In the genomic region with DNA sequence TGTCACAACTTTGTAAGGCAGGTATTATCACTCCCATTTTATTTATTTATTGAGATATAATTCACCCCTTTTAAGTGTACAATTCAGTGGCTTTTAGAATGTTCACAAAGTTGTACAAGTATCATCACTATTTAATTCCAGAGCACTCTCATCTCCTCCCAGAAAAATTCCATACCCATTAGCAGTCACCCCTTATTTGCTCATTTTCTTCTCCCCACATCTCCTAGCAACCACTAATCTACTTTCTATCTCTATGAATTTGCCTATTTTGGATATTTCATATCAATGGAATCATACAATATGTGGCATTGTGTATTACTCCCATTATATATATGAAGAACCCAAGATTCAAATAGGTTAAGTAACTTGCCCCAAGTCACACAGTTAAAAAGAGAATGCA, we compare ENCODE assay signal across 16 cellular contexts. TPM values are rescaled to one million over a fixed set of nuclear protein-coding genes. Genes with fewer than 3 reads are reported as not detected.
DNase-seq lines count a peak whose midpoint lies in the region; ATAC-seq and TF ChIP-seq lines count a peak whose summit lies in the region.
"Had no signal": no experiment of that assay in that cellular context is flagged by ENCODE, and none has a peak within 500 bp of the region (broad histone marks: within the 10 kb centered on the region; RNA-seq: fewer than 3 reads in every experiment).

No MANE protein-coding gene starts in this region.

- no peaks in the 10 kb centered on the region for H3K9me2 ChIP-seq in HCT116 (ENCODE audit: insufficient read depth)

- H3K36me3 Mint-ChIP-seq in activated naive CD8-positive, alpha-beta T cell treated with anti-CD3 and anti-CD28 coated beads, Interleukin-2, amount 50 U/mL, for 24 hours (ENCODE audit: low read depth), result peaks cover 21% of the 10 kb centered on the region

- no peaks in the 10 kb centered on the region for H4K20me1 ChIP-seq in HCT116 (ENCODE audit: insufficient read depth)

- H3K4me1 ChIP-seq in HCT116 (ENCODE audit: control insufficient read depth in 1 of 2, insufficient read depth in 2 of 2, low read length in 2 of 2) (peaks cover 2 to 10% of the 10 kb centered on the region in 2 experiments; a peak in 2 of 4 replicates), A673 (ENCODE audit: insufficient read depth, low read length, poor library complexity, severe bottlenecking) (no peaks in the 10 kb centered on the region)

- ATAC-seq in HCT116 (no peak), HG02571 (IDR thresholded peaks at IDR 0.05; ENCODE audit: unreplicated experiment) (no peak)
- ATAC-seq in activated naive CD8-positive, alpha-beta T cell treated with anti-CD3 and anti-CD28 coated beads, Interleukin-2, amount 50 U/mL, for 24 hours, result no peak
- ATAC-seq: gastroesophageal sphincter, HepG2 had no signal

- TF ChIP-seq CTCF in HCT116 (IDR thresholded peaks at IDR 0.05 in 2 of 3, conservative IDR thresholded peaks at IDR 0.05 in 1 of 3; ENCODE audit: borderline replicate concordance in 1 of 3, insufficient read depth in 1 of 3, low read depth in 2 of 3, low read length in 2 of 3) (no peak), A673 (conservative IDR thresholded peaks at IDR 0.05; ENCODE audit: low read depth, low read length) (no peak)

- no peaks in the 10 kb centered on the region for H3K27me3 Mint-ChIP-seq in activated naive CD8-positive, alpha-beta T cell treated with anti-CD3 and anti-CD28 coated beads, Interleukin-2, amount 50 U/mL, for 24 hours

- CTCF ChIA-PET in HCT116 (lab: Charles Lee) (interaction anchor here (1.0 kb wide), 1 partner anchor 25 kb away, joined by 3 read pairs; no protein-coding TSS in a partner anchor), A673 (lab: Charles Lee) (no interaction called here)

- H3K9me3 ChIP-seq in HCT116 (ENCODE audit: control insufficient read depth in 1 of 2, insufficient read depth in 1 of 2, low read depth in 1 of 2, low read length in 2 of 2), result no peaks in the 10 kb centered on the region
- H3K9me3 ChIP-seq in A673 (ENCODE audit: low read depth, low read length, poor library complexity, severe bottlenecking), result no peaks in the 10 kb centered on the region
- H3K9me3 ChIP-seq: gastroesophageal sphincter, thoracic aorta had no signal

- peaks cover 26% of the 10 kb centered on the region for H3K79me2 ChIP-seq in HCT116 (ENCODE audit: insufficient read depth, low read length)

- peak overlapping the region; percentile 56 for H3K4me3 Mint-ChIP-seq in activated naive CD8-positive, alpha-beta T cell treated with anti-CD3 and anti-CD28 coated beads, Interleukin-2, amount 50 U/mL, for 24 hours
- H3K4me3 Mint-ChIP-seq: endodermal cell, neural progenitor cell had no signal

- no peak for TF ChIP-seq POLR2A in HCT116 (IDR thresholded peaks at IDR 0.05; ENCODE audit: borderline replicate concordance, extremely low read depth, insufficient read depth, insufficient read length)

- no peaks in the 10 kb centered on the region for H3K27me3 ChIP-seq in HCT116 (ENCODE audit: insufficient read depth, low read length)
- no peaks in the 10 kb centered on the region for H3K27me3 ChIP-seq in A673 (replicated peaks; ENCODE audit: insufficient read depth, low read depth, low read length, poor library complexity)
- H3K27me3 ChIP-seq: gastroesophageal sphincter, neural progenitor cell had no signal

- POLR2A ChIA-PET in HCT116 (lab: Charles Lee), result no interaction called here
- POLR2A ChIA-PET in A673 (lab: Charles Lee; ENCODE audit: low non-redundant PET), result no interaction called here

- 0 out of 2 replicates have a peak overlapping the region, but pooled peaks have one; percentile 8 for H3K4me2 ChIP-seq in HCT116 (ENCODE audit: low read length)
- H3K4me2 ChIP-seq: neural progenitor cell, PC-9 had no signal

- H3K36me3 ChIP-seq in HCT116 (ENCODE audit: control insufficient read depth in 1 of 2, insufficient read depth in 2 of 2, low read length in 2 of 2) (no peaks in the 10 kb centered on the region), A673 (ENCODE audit: insufficient read depth, low read length, poor library complexity, severe bottlenecking) (no peaks in the 10 kb centered on the region)
- H3K36me3 ChIP-seq: gastroesophageal sphincter, neural progenitor cell, thoracic aorta had no signal

- H3K9me3 Mint-ChIP-seq in activated naive CD8-positive, alpha-beta T cell treated with anti-CD3 and anti-CD28 coated beads, Interleukin-2, amount 50 U/mL, for 24 hours, result no peaks in the 10 kb centered on the region
- H3K9me3 Mint-ChIP-seq: activated naive CD4-positive, alpha-beta T cell treated with anti-CD3 and anti-CD28 coated beads, Interleukin-2, amount 50 U/mL, for 72 hours; endodermal cell; neural progenitor cell had no signal

- DNase-seq in AG20443 (ENCODE audit: low spot score) (peak; percentile 37), HCT116 (ENCODE audit: low read depth, low spot score) (no peak), myocyte (ENCODE audit: low read depth) (peak; percentile 6), HUDEP-2 (lab: John Stamatoyannopoulos, UW; ENCODE audit: unreplicated experiment in 76 of 76) (no peak), A673 (ENCODE audit: low spot score) (no peak)
- DNase-seq in activated naive CD8-positive, alpha-beta T cell treated with anti-CD3 and anti-CD28 coated beads, Interleukin-2, amount 50 U/mL, for 24 hours, result no peak
- DNase-seq: central memory CD4-positive, alpha-beta T cell; endodermal cell; NCI-H2107; PC-9 had no signal

- H3K4me3 ChIP-seq in HCT116 (replicated peaks in 1 of 2; ENCODE audit: low read depth in 1 of 2, low read length in 2 of 2) (no peak overlapping the region), A673 (ENCODE audit: low read depth, low read length, poor library complexity, severe bottlenecking) (no peak overlapping the region)
- H3K4me3 ChIP-seq: gastroesophageal sphincter, neural progenitor cell, PC-9, thoracic aorta had no signal

- peak overlapping the region; percentile 95 for H3K27ac Mint-ChIP-seq in activated naive CD8-positive, alpha-beta T cell treated with anti-CD3 and anti-CD28 coated beads, Interleukin-2, amount 50 U/mL, for 24 hours

- H3K9ac ChIP-seq in HCT116 (ENCODE audit: low read length), result no peak overlapping the region
- H3K9ac ChIP-seq: neural progenitor cell had no signal

- RAD21 ChIA-PET in HCT116 (lab: Charles Lee; ENCODE audit: low non-redundant PET in 1 of 2, low total read pairs in 2 of 2, uncharacterized antibody in 2 of 2, unreplicated experiment in 2 of 2), result no interaction called here

- peaks cover 82% of the 10 kb centered on the region for H3K4me1 Mint-ChIP-seq in activated naive CD8-positive, alpha-beta T cell treated with anti-CD3 and anti-CD28 coated beads, Interleukin-2, amount 50 U/mL, for 24 hours
- H3K4me1 Mint-ChIP-seq: endodermal cell had no signal

- BruUV-seq in HCT116 (replicated peaks; lab: Mats Ljungman, UMichigan), result no TSS peak
- BruUV-seq in A673 (replicated peaks; lab: Mats Ljungman, UMichigan), result no TSS peak

- no peak overlapping the region for H2AFZ ChIP-seq in HCT116 (ENCODE audit: low read depth, low read length, poor library complexity, severe bottlenecking)
- H2AFZ ChIP-seq: neural progenitor cell, PC-9 had no signal

- intact Hi-C loops in HCT116 (cut with micrococcal nuclease) (no loop called here), A673 (cut with micrococcal nuclease; ENCODE audit: unreplicated experiment) (no loop called here)

- no peak for TF ChIP-seq RAD21 in HCT116 (IDR thresholded peaks at IDR 0.05; ENCODE audit: low read depth)

- H3K27ac ChIP-seq in HCT116 (ENCODE audit: low read depth, low read length), result no peak overlapping the region
- no peak overlapping the region for H3K27ac ChIP-seq in A673 (ENCODE audit: low read depth, low read length, poor library complexity, severe bottlenecking)
- H3K27ac ChIP-seq: gastroesophageal sphincter, neural progenitor cell, PC-9, thoracic aorta had no signal

TF ChIP-seq in HCT116, 20 proteins besides CTCF, POLR2A, EP300 and RAD21 (continues in another document):
- TF ChIP-seq CBX3 (IDR thresholded peaks at IDR 0.05; ENCODE audit: low read depth), result no peak
- TF ChIP-seq, protein P1, sequence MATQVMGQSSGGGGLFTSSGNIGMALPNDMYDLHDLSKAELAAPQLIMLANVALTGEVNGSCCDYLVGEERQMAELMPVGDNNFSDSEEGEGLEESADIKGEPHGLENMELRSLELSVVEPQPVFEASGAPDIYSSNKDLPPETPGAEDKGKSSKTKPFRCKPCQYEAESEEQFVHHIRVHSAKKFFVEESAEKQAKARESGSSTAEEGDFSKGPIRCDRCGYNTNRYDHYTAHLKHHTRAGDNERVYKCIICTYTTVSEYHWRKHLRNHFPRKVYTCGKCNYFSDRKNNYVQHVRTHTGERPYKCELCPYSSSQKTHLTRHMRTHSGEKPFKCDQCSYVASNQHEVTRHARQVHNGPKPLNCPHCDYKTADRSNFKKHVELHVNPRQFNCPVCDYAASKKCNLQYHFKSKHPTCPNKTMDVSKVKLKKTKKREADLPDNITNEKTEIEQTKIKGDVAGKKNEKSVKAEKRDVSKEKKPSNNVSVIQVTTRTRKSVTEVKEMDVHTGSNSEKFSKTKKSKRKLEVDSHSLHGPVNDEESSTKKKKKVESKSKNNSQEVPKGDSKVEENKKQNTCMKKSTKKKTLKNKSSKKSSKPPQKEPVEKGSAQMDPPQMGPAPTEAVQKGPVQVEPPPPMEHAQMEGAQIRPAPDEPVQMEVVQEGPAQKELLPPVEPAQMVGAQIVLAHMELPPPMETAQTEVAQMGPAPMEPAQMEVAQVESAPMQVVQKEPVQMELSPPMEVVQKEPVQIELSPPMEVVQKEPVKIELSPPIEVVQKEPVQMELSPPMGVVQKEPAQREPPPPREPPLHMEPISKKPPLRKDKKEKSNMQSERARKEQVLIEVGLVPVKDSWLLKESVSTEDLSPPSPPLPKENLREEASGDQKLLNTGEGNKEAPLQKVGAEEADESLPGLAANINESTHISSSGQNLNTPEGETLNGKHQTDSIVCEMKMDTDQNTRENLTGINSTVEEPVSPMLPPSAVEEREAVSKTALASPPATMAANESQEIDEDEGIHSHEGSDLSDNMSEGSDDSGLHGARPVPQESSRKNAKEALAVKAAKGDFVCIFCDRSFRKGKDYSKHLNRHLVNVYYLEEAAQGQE (IDR thresholded peaks at IDR 0.05; ENCODE audit: low read depth), result no peak
- no peak for TF ChIP-seq SP1 (IDR thresholded peaks at IDR 0.05; ENCODE audit: low read depth)
- TF ChIP-seq CEBPB (IDR thresholded peaks at IDR 0.05; ENCODE audit: low read depth), result no peak
- TF ChIP-seq FOSL1 (IDR thresholded peaks at IDR 0.05; ENCODE audit: low read depth), result no peak

RNA-seq across cellular contexts. Expression of a gene that starts 7.0 kb away (rescaled TPM):
- 6.6 TPM for total RNA-seq in HCT116 (2021; ENCODE audit: unreplicated experiment)
- polyA plus RNA-seq in HCT116 (2012), result 3.1 and 3.5 TPM in 2 replicates
- 8.4 and 11.6 TPM in 2 replicates for total RNA-seq in myocyte
- 8.2 TPM for polyA plus RNA-seq in myocyte (2012)
- total RNA-seq in A673 (2021), result 7.1 and 7.5 TPM in 2 replicates

RNA-seq across cellular contexts. Expression of a gene that starts 23.2 kb away (rescaled TPM):
- total RNA-seq in HCT116 (2021; ENCODE audit: unreplicated experiment) (2.7 TPM), myocyte (15.0 and 24.0 TPM in 2 replicates), A673 (2021) (2.2 and 3.0 TPM in 2 replicates)
- 2.5 and 2.6 TPM in 2 replicates for polyA plus RNA-seq in HCT116 (2012)
- 9.9 TPM for polyA plus RNA-seq in myocyte (2012)

Comparison
In these comparisons a context has a peak if more than half of its experiments do, and no peak if none do; other contexts are left out.
1. DNase-seq: peak in AG20443 (single experiment) and myocyte (single experiment); none in HCT116 (single experiment), activated naive CD8-positive, alpha-beta T cell treated with anti-CD3 and anti-CD28 coated beads, Interleukin-2, amount 50 U/mL, for 24 hours (single experiment), HUDEP-2 (0 of 76) and A673 (single experiment).